In genomic region chr4:152307669-152308068, GRCh38 we compare ENCODE assay signal across 22 cellular contexts.
DNase-seq lines count a peak whose midpoint lies in the region; ATAC-seq and TF ChIP-seq lines count a peak whose summit lies in the region.
"Had no signal": no experiment of that assay in that cellular context is flagged by ENCODE, and none has a peak within 500 bp of the region (broad histone marks: within the 10 kb centered on the region; RNA-seq: fewer than 3 reads in every experiment).

No MANE protein-coding gene starts in this region.

- H3K4me2 ChIP-seq in OCI-LY1 (ENCODE audit: low read length) (peak overlapping the region; percentile 13; the same call in 1 of the 2 replicates), trophoblast cell (ENCODE audit: low read length) (no peak overlapping the region)

- no peaks in the 10 kb centered on the region for H3K79me2 ChIP-seq in OCI-LY1 (ENCODE audit: insufficient read depth, low read length)
- no peaks in the 10 kb centered on the region for H3K79me2 ChIP-seq in trophoblast cell (ENCODE audit: control insufficient read depth, insufficient read depth, low read length, poor library complexity)

- no peak for ATAC-seq in GM21360 (IDR thresholded peaks at IDR 0.05; ENCODE audit: unreplicated experiment)
- ATAC-seq: activated CD8-positive, alpha-beta memory T cell treated with anti-CD3 and anti-CD28 coated beads, Interleukin-2, amount 10 ng/mL, durations not matched to agents 7 days and 5 days; activated T-cell treated with anti-CD3 and anti-CD28 coated beads, Interleukin-2, amount 50 U/mL, for 72 hours had no signal

- H3K9me3 ChIP-seq in OCI-LY1 (ENCODE audit: low read length) (no peaks in the 10 kb centered on the region), trophoblast cell (ENCODE audit: insufficient read depth, low read depth, low read length) (no peaks in the 10 kb centered on the region)
- H3K9me3 ChIP-seq: Caco-2, esophagus muscularis mucosa, neutrophil had no signal

- no peak overlapping the region for H2AFZ ChIP-seq in OCI-LY1 (ENCODE audit: low read length)
- no peak overlapping the region for H2AFZ ChIP-seq in trophoblast cell (ENCODE audit: insufficient read depth, low read length, poor library complexity)

- H3K36me3 ChIP-seq in OCI-LY1 (ENCODE audit: insufficient read depth, low read length) (no peaks in the 10 kb centered on the region), trophoblast cell (ENCODE audit: control insufficient read depth in 1 of 2, insufficient read depth in 2 of 2, low read length in 2 of 2) (no peaks in the 10 kb centered on the region)
- H3K36me3 ChIP-seq: esophagus muscularis mucosa, neutrophil had no signal

- H3K9ac ChIP-seq in OCI-LY1 (ENCODE audit: low read length) (no peak overlapping the region), trophoblast cell (ENCODE audit: low read length) (no peak overlapping the region)

- H4K12ac ChIP-seq in trophoblast cell (ENCODE audit: low read depth, low read length): no peak overlapping the region

- no peak overlapping the region for H3K4ac ChIP-seq in trophoblast cell (ENCODE audit: low read depth, low read length)

- H3K14ac ChIP-seq in trophoblast cell (ENCODE audit: low read length): no peak overlapping the region

- H3K23ac ChIP-seq in trophoblast cell (ENCODE audit: low read length): no peak overlapping the region

- H3K79me1 ChIP-seq in trophoblast cell (ENCODE audit: low read length): no peaks in the 10 kb centered on the region

- no peaks in the 10 kb centered on the region for H3F3A ChIP-seq in OCI-LY1 (ENCODE audit: insufficient read depth, low read length)

- H3K18ac ChIP-seq in trophoblast cell (ENCODE audit: low read length): no peak overlapping the region

- no peak for TF ChIP-seq CTCF in OCI-LY1 (IDR thresholded peaks at IDR 0.05; ENCODE audit: low read length)

- H2BK5ac ChIP-seq in trophoblast cell (ENCODE audit: low read depth, low read length, poor library complexity): no peak overlapping the region

- H3K4me1 ChIP-seq in OCI-LY1 (ENCODE audit: insufficient read depth, low read length, severe bottlenecking): peaks cover 12% of the 10 kb centered on the region
- peaks cover 5 to 10% of the 10 kb centered on the region in 2 experiments for H3K4me1 ChIP-seq in trophoblast cell (ENCODE audit: control insufficient read depth in 1 of 2, insufficient read depth in 2 of 2, low read length in 2 of 2)
- H3K4me1 ChIP-seq: Caco-2, esophagus muscularis mucosa had no signal

- no peak overlapping the region for H2AK5ac ChIP-seq in trophoblast cell (ENCODE audit: low read length)

- H2BK12ac ChIP-seq in trophoblast cell (ENCODE audit: low read length): no peak overlapping the region

- WGBS in trophoblast cell (ENCODE audit: extremely low coverage, insufficient coverage, insufficient read length): no CpG with 5 or more reads among the region's 8 CpGs

- H3K9me2 ChIP-seq in OCI-LY1 (ENCODE audit: low read depth, low read length): no peaks in the 10 kb centered on the region

- DNase-seq in NCI-H345 (lab: John Stamatoyannopoulos, UW) (peak; percentile 18), NCI-H345 treated with DMSO at 0.1 percent for 48 hours (lab: John Stamatoyannopoulos, UW; ENCODE audit: unreplicated experiment) (no peak), NCI-H1436 (lab: John Stamatoyannopoulos, UW) (peak; percentile 35), trophoblast cell (peak; percentile 14 to 23), dedifferentiated amniotic fluid mesenchymal stem cell (ENCODE audit: extremely low spot score) (no peak), SW 1271 (lab: John Stamatoyannopoulos, UW) (no peak)
- DNase-seq: activated CD4-positive, alpha-beta T cell treated with anti-CD3 and anti-CD28 coated beads, Interleukin-2, amount 50 U/mL, for 1 hour; activated CD8-positive, alpha-beta memory T cell treated with anti-CD3 and anti-CD28 coated beads, Interleukin-2, amount 10 ng/mL, durations not matched to agents 7 days and 5 days; activated naive CD4-positive, alpha-beta T cell treated with anti-CD3 and anti-CD28 coated beads for 36 hours; activated T-cell treated with anti-CD3 and anti-CD28 coated beads, Interleukin-2, amount 50 U/mL, for 72 hours; amniotic stem cell; foreskin melanocyte; GOT3; KG1; mesendoderm; NCI-H2029; T-helper 9 cell had no signal

- H3K27ac ChIP-seq in OCI-LY1 (ENCODE audit: low read depth, low read length, poor library complexity, severe bottlenecking): no peak overlapping the region
- H3K27ac ChIP-seq in trophoblast cell (ENCODE audit: low read depth, low read length): no peak overlapping the region
- H3K27ac ChIP-seq: esophagus muscularis mucosa, neutrophil had no signal

- H3K4me3 ChIP-seq in OCI-LY1 (ENCODE audit: low read depth, low read length, poor library complexity, severe bottlenecking): no peak overlapping the region
- no peak overlapping the region for H3K4me3 ChIP-seq in trophoblast cell (ENCODE audit: low read depth, low read length)
- H3K4me3 ChIP-seq: esophagus muscularis mucosa had no signal

- H4K20me1 ChIP-seq in OCI-LY1 (ENCODE audit: insufficient read depth, low read length): no peaks in the 10 kb centered on the region

- H3K27me3 ChIP-seq in OCI-LY1 (ENCODE audit: insufficient read depth, low read length) (no peaks in the 10 kb centered on the region), trophoblast cell (ENCODE audit: insufficient read depth, low read length) (no peaks in the 10 kb centered on the region)
- H3K27me3 ChIP-seq: esophagus muscularis mucosa had no signal

- no peak overlapping the region for H4K8ac ChIP-seq in trophoblast cell (ENCODE audit: low read depth, low read length)

- H2BK120ac ChIP-seq in trophoblast cell (ENCODE audit: insufficient read depth, low read length, poor library complexity): no peak overlapping the region

- H4K91ac ChIP-seq in trophoblast cell (ENCODE audit: low read depth, low read length): no peak overlapping the region

Comparison
In these comparisons a context has a peak if more than half of its experiments do, and no peak if none do; other contexts are left out.
1. DNase-seq: peak in NCI-H345 (single experiment), NCI-H1436 (single experiment) and trophoblast cell (2 of 2); none in NCI-H345 treated with DMSO at 0.1 percent for 48 hours (single experiment), dedifferentiated amniotic fluid mesenchymal stem cell (single experiment) and SW 1271 (0 of 2).